Comparison of ENCODE assay signal across 20 cellular contexts in genomic region chr12:118424883-118425282, GRCh38.
"Had no signal": no experiment of that assay in that cellular context is flagged by ENCODE, and none has a peak within 500 bp of the region (broad histone marks: within the 10 kb centered on the region; RNA-seq: fewer than 3 reads in every experiment).

No MANE protein-coding gene starts in this region.

- H3K79me2 ChIP-seq: hepatocyte had no signal

- ATAC-seq: effector memory CD8-positive, alpha-beta T cell; foreskin keratinocyte; gastroesophageal sphincter; heart left ventricle; left cardiac atrium; left lung; left ventricle myocardium superior; lower lobe of right lung; naive thymus-derived CD4-positive, alpha-beta T cell; natural killer cell had no signal

- H3K9me3 ChIP-seq: colonic mucosa, esophagus muscularis mucosa, gastroesophageal sphincter, heart left ventricle, left lung, lower lobe of right lung had no signal

- DNase-seq: colonic mucosa; cortex of kidney; effector CD8-positive, alpha-beta T cell; effector memory CD8-positive, alpha-beta T cell; endodermal cell; foreskin keratinocyte; heart left ventricle; hypothalamus; immature natural killer cell; left cardiac atrium; left lung; left ventricle myocardium superior; lower lobe of right lung; mesenchymal stem cell; naive thymus-derived CD4-positive, alpha-beta T cell; natural killer cell had no signal

- H3K36me3 ChIP-seq: colonic mucosa, gastroesophageal sphincter, heart left ventricle, left lung, lower lobe of right lung had no signal

- H3K4me2 ChIP-seq: hepatocyte had no signal

- H3K4me1 ChIP-seq: colonic mucosa, esophagus muscularis mucosa, foreskin keratinocyte, gastroesophageal sphincter, left lung, lower lobe of right lung had no signal

- H3K27me3 ChIP-seq: colonic mucosa, esophagus muscularis mucosa, foreskin keratinocyte, gastroesophageal sphincter, heart left ventricle, hepatocyte, left lung had no signal

- H2AFZ ChIP-seq: hepatocyte had no signal

- H3K4me3 ChIP-seq: colonic mucosa, esophagus muscularis mucosa, gastroesophageal sphincter, heart left ventricle, hepatocyte, left lung, lower lobe of right lung had no signal

- H3K27ac ChIP-seq: colonic mucosa, epithelial cell of prostate, esophagus muscularis mucosa, foreskin keratinocyte, gastroesophageal sphincter, heart left ventricle, hepatocyte, left lung, lower lobe of right lung had no signal
